In the genomic region with DNA sequence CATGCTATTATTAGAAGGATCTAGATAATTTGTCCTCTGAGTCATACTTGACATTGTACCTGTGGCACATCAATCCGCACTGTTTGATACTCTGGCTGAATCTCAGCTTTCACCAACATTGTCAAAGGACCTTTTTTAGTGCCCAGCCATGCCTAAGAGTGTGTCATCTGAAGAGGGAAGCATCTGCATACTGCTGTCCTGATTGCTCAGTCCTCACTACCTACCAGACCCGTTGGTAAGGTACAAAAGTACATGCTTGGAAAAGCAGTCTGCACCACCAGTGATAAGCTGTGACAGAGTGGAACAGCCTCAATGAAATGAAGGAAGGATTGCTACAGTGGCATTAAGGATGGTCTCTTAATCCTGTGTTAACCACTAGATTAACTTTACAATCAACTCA, we compare ENCODE assay signal across 1 cellular context.
TF ChIP-seq lines count a peak whose summit lies in the region.

No MANE protein-coding gene starts in this region.

TF ChIP-seq in GM12878, 131 proteins besides CTCF, POLR2A, EP300 and RAD21:
- TF ChIP-seq TCF7 (IDR thresholded peaks at IDR 0.05; ENCODE audit: borderline replicate concordance) (no peak), RB1 (IDR thresholded peaks at IDR 0.05; ENCODE audit: borderline replicate concordance) (no peak), GATAD2B (conservative IDR thresholded peaks at IDR 0.05; ENCODE audit: low read depth) (no peak), EZH2 (IDR thresholded peaks at IDR 0.05; ENCODE audit: borderline replicate concordance, control insufficient read depth, low read depth, low read length) (no peak), HDGF (IDR thresholded peaks at IDR 0.05) (no peak), CBX5 (IDR thresholded peaks at IDR 0.05; ENCODE audit: low read depth) (no peak), SMC3 (IDR thresholded peaks at IDR 0.05; ENCODE audit: borderline replicate concordance, low read length) (no peak), ETV6 (conservative IDR thresholded peaks at IDR 0.05 in 1 of 2, IDR thresholded peaks at IDR 0.05 in 1 of 2; ENCODE audit: borderline replicate concordance in 1 of 2, low read depth in 1 of 2) (no peak), ZNF274 (IDR thresholded peaks at IDR 0.05; ENCODE audit: insufficient read depth, insufficient read length) (no peak)
- TF ChIP-seq, protein P1, sequence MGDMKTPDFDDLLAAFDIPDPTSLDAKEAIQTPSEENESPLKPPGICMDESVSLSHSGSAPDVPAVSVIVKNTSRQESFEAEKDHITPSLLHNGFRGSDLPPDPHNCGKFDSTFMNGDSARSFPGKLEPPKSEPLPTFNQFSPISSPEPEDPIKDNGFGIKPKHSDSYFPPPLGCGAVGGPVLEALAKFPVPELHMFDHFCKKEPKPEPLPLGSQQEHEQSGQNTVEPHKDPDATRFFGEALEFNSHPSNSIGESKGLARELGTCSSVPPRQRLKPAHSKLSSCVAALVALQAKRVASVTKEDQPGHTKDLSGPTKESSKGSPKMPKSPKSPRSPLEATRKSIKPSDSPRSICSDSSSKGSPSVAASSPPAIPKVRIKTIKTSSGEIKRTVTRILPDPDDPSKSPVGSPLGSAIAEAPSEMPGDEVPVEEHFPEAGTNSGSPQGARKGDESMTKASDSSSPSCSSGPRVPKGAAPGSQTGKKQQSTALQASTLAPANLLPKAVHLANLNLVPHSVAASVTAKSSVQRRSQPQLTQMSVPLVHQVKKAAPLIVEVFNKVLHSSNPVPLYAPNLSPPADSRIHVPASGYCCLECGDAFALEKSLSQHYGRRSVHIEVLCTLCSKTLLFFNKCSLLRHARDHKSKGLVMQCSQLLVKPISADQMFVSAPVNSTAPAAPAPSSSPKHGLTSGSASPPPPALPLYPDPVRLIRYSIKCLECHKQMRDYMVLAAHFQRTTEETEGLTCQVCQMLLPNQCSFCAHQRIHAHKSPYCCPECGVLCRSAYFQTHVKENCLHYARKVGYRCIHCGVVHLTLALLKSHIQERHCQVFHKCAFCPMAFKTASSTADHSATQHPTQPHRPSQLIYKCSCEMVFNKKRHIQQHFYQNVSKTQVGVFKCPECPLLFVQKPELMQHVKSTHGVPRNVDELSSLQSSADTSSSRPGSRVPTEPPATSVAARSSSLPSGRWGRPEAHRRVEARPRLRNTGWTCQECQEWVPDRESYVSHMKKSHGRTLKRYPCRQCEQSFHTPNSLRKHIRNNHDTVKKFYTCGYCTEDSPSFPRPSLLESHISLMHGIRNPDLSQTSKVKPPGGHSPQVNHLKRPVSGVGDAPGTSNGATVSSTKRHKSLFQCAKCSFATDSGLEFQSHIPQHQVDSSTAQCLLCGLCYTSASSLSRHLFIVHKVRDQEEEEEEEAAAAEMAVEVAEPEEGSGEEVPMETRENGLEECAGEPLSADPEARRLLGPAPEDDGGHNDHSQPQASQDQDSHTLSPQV (IDR thresholded peaks at IDR 0.05) = no peak
- TF ChIP-seq, protein P2, sequence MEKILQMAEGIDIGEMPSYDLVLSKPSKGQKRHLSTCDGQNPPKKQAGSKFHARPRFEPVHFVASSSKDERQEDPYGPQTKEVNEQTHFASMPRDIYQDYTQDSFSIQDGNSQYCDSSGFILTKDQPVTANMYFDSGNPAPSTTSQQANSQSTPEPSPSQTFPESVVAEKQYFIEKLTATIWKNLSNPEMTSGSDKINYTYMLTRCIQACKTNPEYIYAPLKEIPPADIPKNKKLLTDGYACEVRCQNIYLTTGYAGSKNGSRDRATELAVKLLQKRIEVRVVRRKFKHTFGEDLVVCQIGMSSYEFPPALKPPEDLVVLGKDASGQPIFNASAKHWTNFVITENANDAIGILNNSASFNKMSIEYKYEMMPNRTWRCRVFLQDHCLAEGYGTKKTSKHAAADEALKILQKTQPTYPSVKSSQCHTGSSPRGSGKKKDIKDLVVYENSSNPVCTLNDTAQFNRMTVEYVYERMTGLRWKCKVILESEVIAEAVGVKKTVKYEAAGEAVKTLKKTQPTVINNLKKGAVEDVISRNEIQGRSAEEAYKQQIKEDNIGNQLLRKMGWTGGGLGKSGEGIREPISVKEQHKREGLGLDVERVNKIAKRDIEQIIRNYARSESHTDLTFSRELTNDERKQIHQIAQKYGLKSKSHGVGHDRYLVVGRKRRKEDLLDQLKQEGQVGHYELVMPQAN (conservative IDR thresholded peaks at IDR 0.05) = no peak
- TF ChIP-seq, protein P3, sequence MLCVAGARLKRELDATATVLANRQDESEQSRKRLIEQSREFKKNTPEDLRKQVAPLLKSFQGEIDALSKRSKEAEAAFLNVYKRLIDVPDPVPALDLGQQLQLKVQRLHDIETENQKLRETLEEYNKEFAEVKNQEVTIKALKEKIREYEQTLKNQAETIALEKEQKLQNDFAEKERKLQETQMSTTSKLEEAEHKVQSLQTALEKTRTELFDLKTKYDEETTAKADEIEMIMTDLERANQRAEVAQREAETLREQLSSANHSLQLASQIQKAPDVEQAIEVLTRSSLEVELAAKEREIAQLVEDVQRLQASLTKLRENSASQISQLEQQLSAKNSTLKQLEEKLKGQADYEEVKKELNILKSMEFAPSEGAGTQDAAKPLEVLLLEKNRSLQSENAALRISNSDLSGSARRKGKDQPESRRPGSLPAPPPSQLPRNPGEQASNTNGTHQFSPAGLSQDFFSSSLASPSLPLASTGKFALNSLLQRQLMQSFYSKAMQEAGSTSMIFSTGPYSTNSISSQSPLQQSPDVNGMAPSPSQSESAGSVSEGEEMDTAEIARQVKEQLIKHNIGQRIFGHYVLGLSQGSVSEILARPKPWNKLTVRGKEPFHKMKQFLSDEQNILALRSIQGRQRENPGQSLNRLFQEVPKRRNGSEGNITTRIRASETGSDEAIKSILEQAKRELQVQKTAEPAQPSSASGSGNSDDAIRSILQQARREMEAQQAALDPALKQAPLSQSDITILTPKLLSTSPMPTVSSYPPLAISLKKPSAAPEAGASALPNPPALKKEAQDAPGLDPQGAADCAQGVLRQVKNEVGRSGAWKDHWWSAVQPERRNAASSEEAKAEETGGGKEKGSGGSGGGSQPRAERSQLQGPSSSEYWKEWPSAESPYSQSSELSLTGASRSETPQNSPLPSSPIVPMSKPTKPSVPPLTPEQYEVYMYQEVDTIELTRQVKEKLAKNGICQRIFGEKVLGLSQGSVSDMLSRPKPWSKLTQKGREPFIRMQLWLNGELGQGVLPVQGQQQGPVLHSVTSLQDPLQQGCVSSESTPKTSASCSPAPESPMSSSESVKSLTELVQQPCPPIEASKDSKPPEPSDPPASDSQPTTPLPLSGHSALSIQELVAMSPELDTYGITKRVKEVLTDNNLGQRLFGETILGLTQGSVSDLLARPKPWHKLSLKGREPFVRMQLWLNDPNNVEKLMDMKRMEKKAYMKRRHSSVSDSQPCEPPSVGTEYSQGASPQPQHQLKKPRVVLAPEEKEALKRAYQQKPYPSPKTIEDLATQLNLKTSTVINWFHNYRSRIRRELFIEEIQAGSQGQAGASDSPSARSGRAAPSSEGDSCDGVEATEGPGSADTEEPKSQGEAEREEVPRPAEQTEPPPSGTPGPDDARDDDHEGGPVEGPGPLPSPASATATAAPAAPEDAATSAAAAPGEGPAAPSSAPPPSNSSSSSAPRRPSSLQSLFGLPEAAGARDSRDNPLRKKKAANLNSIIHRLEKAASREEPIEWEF (IDR thresholded peaks at IDR 0.05; ENCODE audit: insufficient replicate concordance, low read depth, low read length) = no peak
